In genomic region chr5:113806823-113807222, GRCh38 we compare ENCODE assay signal across 12 cellular contexts.
DNase-seq lines count a peak whose midpoint lies in the region; ATAC-seq and TF ChIP-seq lines count a peak whose summit lies in the region.
"Had no signal": no experiment of that assay in that cellular context is flagged by ENCODE, and none has a peak within 500 bp of the region (broad histone marks: within the 10 kb centered on the region; RNA-seq: fewer than 3 reads in every experiment).

No MANE protein-coding gene starts in this region.

- DNase-seq in GM03348 (ENCODE audit: low spot score): peak; percentile 30
- peak in 1 of 5 donors; percentile 22 for DNase-seq in heart left ventricle
- peak; percentile 14 to 41 (median 28) for DNase-seq in ovary
- DNase-seq in osteoblast (ENCODE audit: insufficient read length, low spot score, missing footprints): no peak
- DNase-seq in dedifferentiated amniotic fluid mesenchymal stem cell (ENCODE audit: extremely low spot score): no peak
- DNase-seq: activated CD8-positive, alpha-beta memory T cell treated with anti-CD3 and anti-CD28 coated beads, Interleukin-2, amount 10 ng/mL, durations not matched to agents 7 days and 5 days; CD4-positive, CD25-positive, alpha-beta regulatory T cell; central memory CD4-positive, alpha-beta T cell; SJCRH30 had no signal

- peak overlapping the region in 4 of 12 donors; percentile 3 to 19 (median 12) for H3K4me3 ChIP-seq in heart left ventricle
- H3K4me3 ChIP-seq in ovary: no peak overlapping the region
- H3K4me3 ChIP-seq in osteoblast (ENCODE audit: insufficient read depth, low read length): no peak overlapping the region
- H3K4me3 ChIP-seq: SJCRH30 had no signal

- ATAC-seq in heart left ventricle (peak in 3 of 4 donors; percentile 20 to 79 (median 29)), HG03280 (IDR thresholded peaks at IDR 0.05; ENCODE audit: unreplicated experiment) (no peak), GM18870 (IDR thresholded peaks at IDR 0.05; ENCODE audit: unreplicated experiment) (no peak)
- ATAC-seq: activated CD8-positive, alpha-beta memory T cell treated with anti-CD3 and anti-CD28 coated beads, Interleukin-2, amount 10 ng/mL, durations not matched to agents 7 days and 5 days had no signal

- H3K9me3 ChIP-seq in heart left ventricle: no peaks in the 10 kb centered on the region
- no peaks in the 10 kb centered on the region for H3K9me3 ChIP-seq in ovary
- no peaks in the 10 kb centered on the region for H3K9me3 ChIP-seq in osteoblast (ENCODE audit: low read depth, low read length)
- H3K9me3 ChIP-seq: SJCRH30 had no signal

- no peaks in the 10 kb centered on the region for H3K36me3 ChIP-seq in heart left ventricle
- no peaks in the 10 kb centered on the region for H3K36me3 ChIP-seq in ovary
- H3K36me3 ChIP-seq in osteoblast (ENCODE audit: insufficient read depth, low read length): no peaks in the 10 kb centered on the region
- H3K36me3 ChIP-seq: SJCRH30 had no signal

- no peak for TF ChIP-seq POLR2A in heart left ventricle (IDR thresholded peaks at IDR 0.05)
- TF ChIP-seq POLR2A in ovary (IDR thresholded peaks at IDR 0.05): no peak

- TF ChIP-seq CTCF in VCaP (conservative IDR thresholded peaks at IDR 0.05) (no peak), heart left ventricle (IDR thresholded peaks at IDR 0.05) (no peak), ovary (IDR thresholded peaks at IDR 0.05) (no peak), osteoblast (IDR thresholded peaks at IDR 0.05; ENCODE audit: extremely low read depth, low read depth, low read length) (no peak)

- H2AFZ ChIP-seq in osteoblast (ENCODE audit: low read length): no peak overlapping the region

- no peaks in the 10 kb centered on the region for H4K20me1 ChIP-seq in osteoblast (ENCODE audit: insufficient read depth, low read length)

- H3K4me1 ChIP-seq in heart left ventricle (peaks cover 0 to 12% (median 1%) of the 10 kb centered on the region in 12 donors), ovary (ENCODE audit: insufficient read depth) (peaks cover 2% of the 10 kb centered on the region), osteoblast (ENCODE audit: insufficient read depth, low read length) (no peaks in the 10 kb centered on the region)
- H3K4me1 ChIP-seq: SJCRH30 had no signal

- H3K27ac ChIP-seq in VCaP (peak overlapping the region; percentile 52), heart left ventricle (peak overlapping the region in 2 of 12 donors; percentile 4 to 39), ovary (peak overlapping the region in 1 of 2 donors; percentile 27), osteoblast (ENCODE audit: low read depth, low read length) (no peak overlapping the region)
- H3K27ac ChIP-seq: SJCRH30 had no signal

- no peak overlapping the region for H3K4me2 ChIP-seq in osteoblast (ENCODE audit: insufficient read depth, low read length)

- H3K27me3 ChIP-seq in heart left ventricle (no peaks in the 10 kb centered on the region), ovary (no peaks in the 10 kb centered on the region), osteoblast (ENCODE audit: insufficient read depth, low read length) (no peaks in the 10 kb centered on the region)

- intact Hi-C loops in heart left ventricle (cut with DNase I): no loop called here
- intact Hi-C loops in ovary (cut with DNase I): no loop called here

- WGBS in heart left ventricle, 4 donors: 60 to 76% (median 62%) methylated on average over 4 of the region's 4 CpGs
- 47 to 62% (median 57%) methylated on average over 4 of the region's 4 CpGs for WGBS in ovary, 3 donors

- TF ChIP-seq EP300 in ovary (IDR thresholded peaks at IDR 0.05): no peak

- no peaks in the 10 kb centered on the region for H3K79me2 ChIP-seq in osteoblast (ENCODE audit: insufficient read depth, low read length)

Comparison
In these comparisons a context has a peak if more than half of its experiments do, and no peak if none do; other contexts are left out.
1. DNase-seq: peak in GM03348 (single experiment) and ovary (5 of 5); none in osteoblast (single experiment) and dedifferentiated amniotic fluid mesenchymal stem cell (single experiment).
2. ATAC-seq: peak in heart left ventricle (3 of 4); none in HG03280 (single experiment) and GM18870 (single experiment).